27 cellular contexts compared by ENCODE assay signal in genomic region chr7:41069635-41070034, GRCh38.
"Had no signal": no experiment of that assay in that cellular context is flagged by ENCODE, and none has a peak within 500 bp of the region (broad histone marks: within the 10 kb centered on the region; RNA-seq: fewer than 3 reads in every experiment).

No MANE protein-coding gene starts in this region.

- H3K27ac ChIP-seq: stomach, suprapubic skin, testis, thoracic aorta, thyroid gland, tibial nerve, transverse colon, upper lobe of left lung, upper lobe of right lung, uterus, vagina had no signal

- H3K36me3 Mint-ChIP-seq: stimulated activated effector memory CD8-positive, alpha-beta T cell treated with anti-CD3 and anti-CD28 coated beads, Interleukin-12 subunit alpha, Interleukin-12 subunit beta, amount 100 ng/mL, for 72 hours; stimulated activated memory B cell treated with anti-CD40 and anti-IgM and Interleukin-4, amounts not matched to agents 10 μg/mL and 1 μg/mL and 100 μg/mL, for 72 hours; stimulated activated naive B cell treated with anti-CD40 and anti-IgM and Interleukin-4, amounts not matched to agents 10 μg/mL and 1 μg/mL and 100 μg/mL, for 72 hours; type B pancreatic cell had no signal

- H3K4me3 Mint-ChIP-seq: stimulated activated effector memory CD8-positive, alpha-beta T cell treated with anti-CD3 and anti-CD28 coated beads, Interleukin-12 subunit alpha, Interleukin-12 subunit beta, amount 100 ng/mL, for 72 hours; stimulated activated memory B cell treated with anti-CD40 and anti-IgM and Interleukin-4, amounts not matched to agents 10 μg/mL and 1 μg/mL and 100 μg/mL, for 72 hours; stimulated activated naive B cell treated with anti-CD40 and anti-IgM and Interleukin-4, amounts not matched to agents 10 μg/mL and 1 μg/mL and 100 μg/mL, for 72 hours; stimulated activated naive CD8-positive, alpha-beta T cell treated with anti-CD3 and anti-CD28 coated beads, Interleukin-15, amount 100 ng/mL, for 72 hours; stimulated activated naive CD8-positive, alpha-beta T cell treated with anti-CD3 and anti-CD28 coated beads, Interleukin-15, Interleukin-2, amounts not matched to agents 100 ng/mL and 50 ng/mL, for 24 hours; type B pancreatic cell had no signal

- H3K27ac Mint-ChIP-seq: stimulated activated effector memory CD8-positive, alpha-beta T cell treated with anti-CD3 and anti-CD28 coated beads, Interleukin-12 subunit alpha, Interleukin-12 subunit beta, amount 100 ng/mL, for 72 hours; stimulated activated memory B cell treated with anti-CD40 and anti-IgM and Interleukin-4, amounts not matched to agents 10 μg/mL and 1 μg/mL and 100 μg/mL, for 72 hours; stimulated activated naive B cell treated with anti-CD40 and anti-IgM and Interleukin-4, amounts not matched to agents 10 μg/mL and 1 μg/mL and 100 μg/mL, for 72 hours; stimulated activated naive CD8-positive, alpha-beta T cell treated with anti-CD3 and anti-CD28 coated beads, Interleukin-15, amount 100 ng/mL, for 72 hours; stimulated activated naive CD8-positive, alpha-beta T cell treated with anti-CD3 and anti-CD28 coated beads, Interleukin-15, Interleukin-2, amounts not matched to agents 100 ng/mL and 50 ng/mL, for 24 hours; type B pancreatic cell had no signal

- H3K4me1 ChIP-seq: stomach, suprapubic skin, testis, thyroid gland, tibial nerve, transverse colon, upper lobe of left lung, upper lobe of right lung, uterus, vagina had no signal

- H3K9me3 Mint-ChIP-seq: stimulated activated memory B cell treated with anti-CD40 and anti-IgM and Interleukin-4, amounts not matched to agents 10 μg/mL and 1 μg/mL and 100 μg/mL, for 72 hours; stimulated activated naive B cell treated with anti-CD40 and anti-IgM and Interleukin-4, amounts not matched to agents 10 μg/mL and 1 μg/mL and 100 μg/mL, for 72 hours; stimulated activated naive CD8-positive, alpha-beta T cell treated with anti-CD3 and anti-CD28 coated beads, Interleukin-15, amount 100 ng/mL, for 72 hours; stimulated activated naive CD8-positive, alpha-beta T cell treated with anti-CD3 and anti-CD28 coated beads, Interleukin-15, Interleukin-2, amounts not matched to agents 100 ng/mL and 50 ng/mL, for 24 hours had no signal

- H3K4me3 ChIP-seq: stomach, suprapubic skin, testis, thoracic aorta, thyroid gland, tibial nerve, transverse colon, upper lobe of left lung, upper lobe of right lung, uterus, vagina had no signal

- H3K36me3 ChIP-seq: stomach, suprapubic skin, thoracic aorta, thyroid gland, tibial nerve, transverse colon, upper lobe of left lung, upper lobe of right lung, uterus, vagina had no signal

- H3K4me1 Mint-ChIP-seq: stimulated activated effector memory CD8-positive, alpha-beta T cell treated with anti-CD3 and anti-CD28 coated beads, Interleukin-12 subunit alpha, Interleukin-12 subunit beta, amount 100 ng/mL, for 72 hours; stimulated activated memory B cell treated with anti-CD40 and anti-IgM and Interleukin-4, amounts not matched to agents 10 μg/mL and 1 μg/mL and 100 μg/mL, for 72 hours; stimulated activated naive B cell treated with anti-CD40 and anti-IgM and Interleukin-4, amounts not matched to agents 10 μg/mL and 1 μg/mL and 100 μg/mL, for 72 hours; stimulated activated naive CD8-positive, alpha-beta T cell treated with anti-CD3 and anti-CD28 coated beads, Interleukin-15, amount 100 ng/mL, for 72 hours had no signal

- H3K27me3 Mint-ChIP-seq: stimulated activated memory B cell treated with anti-CD40 and anti-IgM and Interleukin-4, amounts not matched to agents 10 μg/mL and 1 μg/mL and 100 μg/mL, for 72 hours; stimulated activated naive B cell treated with anti-CD40 and anti-IgM and Interleukin-4, amounts not matched to agents 10 μg/mL and 1 μg/mL and 100 μg/mL, for 72 hours; stimulated activated naive CD8-positive, alpha-beta T cell treated with anti-CD3 and anti-CD28 coated beads, Interleukin-15, amount 100 ng/mL, for 72 hours; stimulated activated naive CD8-positive, alpha-beta T cell treated with anti-CD3 and anti-CD28 coated beads, Interleukin-15, Interleukin-2, amounts not matched to agents 100 ng/mL and 50 ng/mL, for 24 hours; type B pancreatic cell had no signal

- H3K9me3 ChIP-seq: suprapubic skin, testis, thoracic aorta, thyroid gland, tibial nerve, transverse colon, upper lobe of left lung, upper lobe of right lung, uterus, vagina had no signal

- H3K27me3 ChIP-seq: stomach, suprapubic skin, testis, thyroid gland, tibial nerve, transverse colon, upper lobe of left lung, upper lobe of right lung, uterus, vagina had no signal

- DNase-seq: stimulated activated CD4-positive, alpha-beta T cell treated with anti-CD3 and anti-CD28 coated beads, Interleukin-2, amount 100 ng/mL, for 24 hours; stimulated activated CD4-positive, alpha-beta T cell treated with anti-CD3 and anti-CD28 coated beads, Interleukin-2, amount 100 ng/mL, for 48 hours; stimulated activated CD4-positive, alpha-beta T cell treated with anti-CD3 and anti-CD28 coated beads, Interleukin-4, amount 100 ng/mL, for 1 hour; stimulated activated CD4-positive, alpha-beta T cell treated with anti-CD3 and anti-CD28 coated beads, Interleukin-4, amount 100 ng/mL, for 24 hours; stimulated activated CD4-positive, alpha-beta T cell treated with anti-CD3 and anti-CD28 coated beads, Interleukin-4, amount 100 ng/mL, for 4 hours; stimulated activated CD8-positive, alpha-beta memory T cell treated with anti-CD3 and anti-CD28 coated beads, Interleukin-4, amount 100 ng/mL, for 48 hours; stimulated activated naive B cell treated with anti-CD40 and anti-IgM and Interleukin-4, amounts not matched to agents 10 μg/mL and 1 μg/mL and 100 μg/mL, for 72 hours; stimulated activated naive CD4-positive, alpha-beta T cell; stimulated activated naive CD4-positive, alpha-beta T cell treated with Interleukin-2 at 50 U/mL for 16 hours; stimulated activated naive CD8-positive, alpha-beta T cell treated with anti-CD3 and anti-CD28 coated beads, Interleukin-15, amount 100 ng/mL, for 72 hours; stimulated activated naive CD8-positive, alpha-beta T cell treated with anti-CD3 and anti-CD28 coated beads, Interleukin-15, Interleukin-2, amounts not matched to agents 100 U/mL and 50 U/mL, for 24 hours; stomach; substantia nigra; testis; thyroid gland; transverse colon; upper lobe of left lung; upper lobe of right lung; uterus had no signal
